11 cellular contexts compared by ENCODE assay signal in the genomic region with DNA sequence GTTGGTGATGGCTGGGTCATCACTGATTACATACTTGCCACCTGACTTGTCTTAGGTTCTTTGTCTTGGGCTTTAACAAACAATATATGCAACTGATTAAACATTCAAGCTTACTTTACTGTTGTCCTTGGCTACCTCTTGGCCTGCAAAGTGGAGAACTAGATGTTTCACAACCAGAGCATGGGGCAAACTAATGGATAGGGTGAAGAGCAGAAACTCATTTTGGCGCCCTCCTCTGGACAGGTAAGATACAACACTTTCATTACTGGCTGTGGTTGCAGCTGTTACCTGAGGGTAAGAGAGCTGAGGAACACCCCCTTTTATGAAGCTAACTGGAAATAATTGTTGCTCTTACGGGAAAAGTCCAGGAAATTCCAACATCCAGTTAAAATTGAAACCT.
DNase-seq lines count a peak whose midpoint lies in the region; ATAC-seq, FAIRE-seq and TF ChIP-seq lines count a peak whose summit lies in the region.
"Had no signal": no experiment of that assay in that cellular context is flagged by ENCODE, and none has a peak within 500 bp of the region (broad histone marks: within the 10 kb centered on the region; RNA-seq: fewer than 3 reads in every experiment).

No MANE protein-coding gene starts in this region.

- H3K4me1 ChIP-seq in H9 (ENCODE audit: insufficient read depth, low read length), result no peaks in the 10 kb centered on the region
- H3K4me1 ChIP-seq in astrocyte (ENCODE audit: insufficient read depth, low read length), result no peaks in the 10 kb centered on the region

- no peak overlapping the region for H2BK15ac ChIP-seq in H9 (ENCODE audit: low read depth, low read length)

- FAIRE-seq in astrocyte (lab: Jason Lieb, UNC), result no peak

- H3K79me1 ChIP-seq in H9 (ENCODE audit: insufficient read depth, low read depth, low read length, poor library complexity, severe bottlenecking), result no peaks in the 10 kb centered on the region

- no peak overlapping the region for H2BK20ac ChIP-seq in H9 (ENCODE audit: low read depth, low read length, poor library complexity, severe bottlenecking)

- no peak overlapping the region for H2BK5ac ChIP-seq in H9 (ENCODE audit: insufficient read length, low read length)

- no peak overlapping the region for H4K8ac ChIP-seq in H9 (replicated peaks; ENCODE audit: insufficient read length, low read depth, low read length)

- H3K56ac ChIP-seq in H9 (ENCODE audit: insufficient read length, low read depth, low read length), result no peak overlapping the region

- H3K36me3 ChIP-seq in astrocyte (ENCODE audit: insufficient read depth, low read length), result no peaks in the 10 kb centered on the region

- no peaks in the 10 kb centered on the region for H3K9me3 ChIP-seq in H9 (ENCODE audit: control insufficient read depth, low read depth, low read length)
- H3K9me3 ChIP-seq in astrocyte (ENCODE audit: insufficient read depth, low read depth, low read length), result peaks cover 5% of the 10 kb centered on the region

- H3K4me2 ChIP-seq in H9 (ENCODE audit: insufficient read depth, insufficient read length, low read length) (no peak overlapping the region), astrocyte (ENCODE audit: low read length) (no peak overlapping the region)

- H3K27me3 Mint-ChIP-seq in H9 (ENCODE audit: low read depth), result no peaks in the 10 kb centered on the region
- no peaks in the 10 kb centered on the region for H3K27me3 Mint-ChIP-seq in astrocyte (ENCODE audit: low read depth, unreplicated experiment)
- H3K27me3 Mint-ChIP-seq: stimulated activated naive CD8-positive, alpha-beta T cell treated with anti-CD3 and anti-CD28 coated beads, Interleukin-15, Interleukin-2, amounts not matched to agents 100 ng/mL and 50 ng/mL, for 24 hours had no signal

- H4K20me1 ChIP-seq in H9 (ENCODE audit: control insufficient read depth, insufficient read depth, insufficient read length) (no peaks in the 10 kb centered on the region), astrocyte (ENCODE audit: insufficient read depth, low read length) (no peaks in the 10 kb centered on the region)

- no peak overlapping the region for H4K5ac ChIP-seq in H9 (ENCODE audit: insufficient read length, low read depth, low read length)

- no peak overlapping the region for H3K4ac ChIP-seq in H9 (ENCODE audit: low read depth, low read length)

- DNase-seq in COLO668 (lab: John Stamatoyannopoulos, UW; ENCODE audit: unreplicated experiment) (peak; percentile 3), H9 (peak; percentile 50), astrocyte (ENCODE audit: low read depth) (no peak), kidney tubule cell (ENCODE audit: low spot score) (peak; percentile 6), SK-N-DZ (ENCODE audit: low spot score) (no peak), globus pallidus (ENCODE audit: low spot score) (no peak), NCI-H524 treated with DMSO at 0.1 percent for 48 hours (lab: John Stamatoyannopoulos, UW) (no peak)
- DNase-seq: activated effector memory CD4-positive, alpha-beta T cell treated with Interleukin-2 at 50 U/mL for 16 hours had no signal

- no peak for ATAC-seq in GM19467 (IDR thresholded peaks at IDR 0.05; ENCODE audit: unreplicated experiment)

- H3K27ac ChIP-seq in H9 (ENCODE audit: insufficient read length, low read depth, low read length) (no peak overlapping the region), astrocyte (ENCODE audit: low read depth, low read length) (no peak overlapping the region)
- H3K27ac ChIP-seq: skin epidermis had no signal

- H3K9me3 Mint-ChIP-seq in H9, result peaks cover 22 to 29% of the 10 kb centered on the region in 2 experiments; a peak in 4 of 5 replicates
- peaks cover 2% of the 10 kb centered on the region for H3K9me3 Mint-ChIP-seq in astrocyte (ENCODE audit: unreplicated experiment)

- H3K36me3 Mint-ChIP-seq in H9 (ENCODE audit: insufficient read depth in 1 of 3, low read depth in 3 of 3), result peaks cover 12 to 43% (median 20%) of the 10 kb centered on the region in 3 experiments
- H3K36me3 Mint-ChIP-seq in astrocyte (ENCODE audit: low read depth, unreplicated experiment), result no peaks in the 10 kb centered on the region

- no peak overlapping the region for H3K23ac ChIP-seq in H9 (ENCODE audit: insufficient read length, low read depth, low read length)

- H3K9ac ChIP-seq in H9 (ENCODE audit: extremely low read depth, insufficient read length, low read length), result no peak overlapping the region
- no peak overlapping the region for H3K9ac ChIP-seq in astrocyte (ENCODE audit: low read length)

- no peak overlapping the region for H2BK12ac ChIP-seq in H9 (ENCODE audit: insufficient read length, low read depth, low read length)

- WGBS in H9 (ENCODE audit: extremely low coverage, insufficient read length, low lambda C conversion rate), result no CpG with 5 or more reads among the region's 2 CpGs

- H3K18ac ChIP-seq in H9 (ENCODE audit: insufficient read length, low read depth, low read length), result no peak overlapping the region

- no peak overlapping the region for H3T11ph ChIP-seq in H9 (ENCODE audit: low read length)

- H3K79me2 ChIP-seq in H9 (ENCODE audit: insufficient read depth, low read length), result no peaks in the 10 kb centered on the region
- no peaks in the 10 kb centered on the region for H3K79me2 ChIP-seq in astrocyte (ENCODE audit: insufficient read depth, low read length)

- no peak overlapping the region for H2AK5ac ChIP-seq in H9 (ENCODE audit: insufficient read length, low read length)

- H3K4me3 ChIP-seq in astrocyte (ENCODE audit: insufficient read depth, low read depth, low read length), result no peak overlapping the region
- H3K4me3 ChIP-seq: skin epidermis had no signal

- H3K4me3 Mint-ChIP-seq in H9 (no peak overlapping the region), astrocyte (ENCODE audit: unreplicated experiment) (no peak overlapping the region)
- H3K4me3 Mint-ChIP-seq: stimulated activated naive CD8-positive, alpha-beta T cell treated with anti-CD3 and anti-CD28 coated beads, Interleukin-15, Interleukin-2, amounts not matched to agents 100 ng/mL and 50 ng/mL, for 24 hours had no signal

- H3K14ac ChIP-seq in H9 (ENCODE audit: insufficient read depth, low read length), result no peak overlapping the region

- H3K4me1 Mint-ChIP-seq in H9 (peaks cover 0 to 3% of the 10 kb centered on the region in 2 experiments; a peak in 1 of 4 replicates), astrocyte (ENCODE audit: low read depth, unreplicated experiment) (no peaks in the 10 kb centered on the region)

- H3K23me2 ChIP-seq in H9 (ENCODE audit: insufficient read length, low read depth, low read length, poor library complexity, severe bottlenecking), result no peaks in the 10 kb centered on the region

- H3K27me3 ChIP-seq in H9 (ENCODE audit: insufficient read depth, low read length) (no peaks in the 10 kb centered on the region), astrocyte (ENCODE audit: insufficient read depth, low read length) (no peaks in the 10 kb centered on the region)

- H3K27ac Mint-ChIP-seq in H9 (no peak overlapping the region), astrocyte (ENCODE audit: unreplicated experiment) (no peak overlapping the region)
- H3K27ac Mint-ChIP-seq: stimulated activated naive CD8-positive, alpha-beta T cell treated with anti-CD3 and anti-CD28 coated beads, Interleukin-15, Interleukin-2, amounts not matched to agents 100 ng/mL and 50 ng/mL, for 24 hours had no signal

- H2BK120ac ChIP-seq in H9 (ENCODE audit: low read depth, low read length, poor library complexity, severe bottlenecking), result no peak overlapping the region

- H2AFZ ChIP-seq in H9 (ENCODE audit: low read length) (no peak overlapping the region), astrocyte (ENCODE audit: low read depth, low read length) (no peak overlapping the region)

- H4K91ac ChIP-seq in H9 (ENCODE audit: insufficient read length, low read depth, low read length), result no peak overlapping the region

- TF ChIP-seq CTCF in H9 (conservative IDR thresholded peaks at IDR 0.05) (peak; percentile 71), astrocyte (IDR thresholded peaks at IDR 0.05; ENCODE audit: insufficient read depth, low read depth, low read length) (peak; percentile 16)

Comparison
In these comparisons a context has a peak if more than half of its experiments do, and no peak if none do; other contexts are left out.
1. DNase-seq: peak in COLO668 (single experiment), H9 (single experiment) and kidney tubule cell (single experiment); none in astrocyte (single experiment), SK-N-DZ (single experiment), globus pallidus (single experiment) and NCI-H524 treated with DMSO at 0.1 percent for 48 hours (single experiment).